In the genomic region with DNA sequence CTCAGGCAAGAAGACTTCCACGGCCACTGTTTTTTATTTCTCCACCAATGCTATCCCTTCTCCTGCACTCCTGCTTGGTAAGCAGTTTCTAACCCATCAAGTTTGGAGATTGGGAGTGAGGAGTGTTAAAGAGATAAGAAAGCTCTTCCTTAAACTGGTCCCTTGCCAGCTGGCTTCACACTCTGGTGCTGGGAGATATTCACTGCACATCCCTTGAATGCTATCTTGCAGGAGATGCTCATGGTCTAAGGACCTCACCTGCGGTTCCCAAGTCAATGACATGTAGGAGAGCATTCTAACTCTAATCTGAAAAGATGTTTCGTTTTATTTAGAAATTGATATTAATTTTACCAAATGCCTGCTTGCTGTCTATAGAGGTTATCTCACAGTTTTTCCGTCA, we compare ENCODE assay signal across 19 cellular contexts. TPM values are rescaled to one million over a fixed set of nuclear protein-coding genes. Genes with fewer than 3 reads are reported as not detected.
DNase-seq lines count a peak whose midpoint lies in the region; ATAC-seq, FAIRE-seq and TF ChIP-seq lines count a peak whose summit lies in the region.
"Had no signal": no experiment of that assay in that cellular context is flagged by ENCODE, and none has a peak within 500 bp of the region (broad histone marks: within the 10 kb centered on the region; RNA-seq: fewer than 3 reads in every experiment).

No MANE protein-coding gene starts in this region.

- H3K4me3 Mint-ChIP-seq in activated naive CD8-positive, alpha-beta T cell treated with anti-CD3 and anti-CD28 coated beads for 36 hours, result no peak overlapping the region
- no peak overlapping the region for H3K4me3 Mint-ChIP-seq in activated naive CD8-positive, alpha-beta T cell treated with anti-CD3 and anti-CD28 coated beads, Interleukin-2, amount 50 U/mL, for 24 hours
- no peak overlapping the region for H3K4me3 Mint-ChIP-seq in progenitor cell of endocrine pancreas (ENCODE audit: low read depth)
- H3K4me3 Mint-ChIP-seq: CD4-positive, alpha-beta T cell had no signal

- H3K4me1 ChIP-seq in GM12878 (ENCODE audit: control insufficient read depth, insufficient read depth, low read length) (no peaks in the 10 kb centered on the region), OCI-LY7 (ENCODE audit: insufficient read depth, low read length, poor library complexity, severe bottlenecking) (no peaks in the 10 kb centered on the region), right lobe of liver (no peaks in the 10 kb centered on the region)
- H3K4me1 ChIP-seq: Caco-2 had no signal

- intact Hi-C loops in GM12878 (cut with micrococcal nuclease; ENCODE audit: unreplicated experiment) (no loop called here), OCI-LY7 (cut with micrococcal nuclease; ENCODE audit: unreplicated experiment) (no loop called here), right lobe of liver (cut with DNase I) (no loop called here)

- H3K9me2 ChIP-seq in OCI-LY7 (ENCODE audit: insufficient read depth, low read length), result no peaks in the 10 kb centered on the region

- no peak for TF ChIP-seq EP300 in GM12878 (IDR thresholded peaks at IDR 0.05; ENCODE audit: borderline replicate concordance in 1 of 2, control insufficient read depth in 1 of 2, low read depth in 2 of 2, low read length in 2 of 2)

- no TSS peak for BruUV-seq in GM12878 (replicated peaks; lab: Mats Ljungman, UMichigan)
- BruUV-seq in OCI-LY7 (replicated peaks; lab: Mats Ljungman, UMichigan), result no TSS peak

- H3K27ac Mint-ChIP-seq in activated naive CD8-positive, alpha-beta T cell treated with anti-CD3 and anti-CD28 coated beads for 36 hours, result peak overlapping the region; percentile 53
- no peak overlapping the region for H3K27ac Mint-ChIP-seq in activated naive CD8-positive, alpha-beta T cell treated with anti-CD3 and anti-CD28 coated beads, Interleukin-2, amount 50 U/mL, for 24 hours
- H3K27ac Mint-ChIP-seq in progenitor cell of endocrine pancreas, result peak overlapping the region; percentile 13
- H3K27ac Mint-ChIP-seq: CD4-positive, alpha-beta T cell had no signal

- CTCF ChIA-PET in GM12878 (lab: Yijun Ruan, JAX) (no interaction called here), OCI-LY7 (lab: Charles Lee; ENCODE audit: unreplicated experiment) (no interaction called here)

- RAD21 ChIA-PET in GM12878 (lab: Charles Lee; ENCODE audit: unreplicated experiment), result interaction anchor here (1.1 kb wide), 1 partner anchor 11 kb away, joined by 3 read pairs; no protein-coding TSS in a partner anchor

- H3K9me3 ChIP-seq in GM12878 (replicated peaks; ENCODE audit: control insufficient read depth, insufficient read depth, low read length) (no peaks in the 10 kb centered on the region), OCI-LY7 (ENCODE audit: low read length) (peaks cover 12% of the 10 kb centered on the region; the same call in 1 of the 2 replicates), right lobe of liver (no peaks in the 10 kb centered on the region)
- H3K9me3 ChIP-seq: Caco-2 had no signal

- H2AFZ ChIP-seq in GM12878 (ENCODE audit: control insufficient read depth, low read depth, low read length) (no peak overlapping the region), OCI-LY7 (ENCODE audit: low read length) (no peak overlapping the region)
- H2AFZ ChIP-seq: GM23248 had no signal

- no peak overlapping the region for H3K4me3 ChIP-seq in H7 (ENCODE audit: insufficient read depth, low read depth, low read length)
- H3K4me3 ChIP-seq in GM12878, result no peak overlapping the region
- H3K4me3 ChIP-seq in OCI-LY7 (ENCODE audit: low read depth, low read length, poor library complexity, severe bottlenecking), result no peak overlapping the region
- no peak overlapping the region for H3K4me3 ChIP-seq in right lobe of liver
- H3K4me3 ChIP-seq: GM23248 had no signal

- H3K36me3 Mint-ChIP-seq in activated naive CD8-positive, alpha-beta T cell treated with anti-CD3 and anti-CD28 coated beads for 36 hours, result no peaks in the 10 kb centered on the region
- no peaks in the 10 kb centered on the region for H3K36me3 Mint-ChIP-seq in activated naive CD8-positive, alpha-beta T cell treated with anti-CD3 and anti-CD28 coated beads, Interleukin-2, amount 50 U/mL, for 24 hours (ENCODE audit: low read depth)
- H3K36me3 Mint-ChIP-seq in progenitor cell of endocrine pancreas (ENCODE audit: insufficient read depth), result no peaks in the 10 kb centered on the region

- H3K27ac ChIP-seq in GM12878 (ENCODE audit: control insufficient read depth, insufficient read depth) (no peak overlapping the region), OCI-LY7 (ENCODE audit: low read depth, low read length, poor library complexity, severe bottlenecking) (no peak overlapping the region), right lobe of liver (no peak overlapping the region)
- H3K27ac ChIP-seq: C4-2B, GM23248 had no signal

- H3K27me3 ChIP-seq in H7 (ENCODE audit: control insufficient read depth, insufficient read depth, low read length) (no peaks in the 10 kb centered on the region), GM12878 (replicated peaks in 1 of 2; ENCODE audit: control insufficient read depth in 2 of 2, insufficient read depth in 2 of 2, low read length in 1 of 2) (no peaks in the 10 kb centered on the region), right lobe of liver (no peaks in the 10 kb centered on the region)

- H3K36me3 ChIP-seq in H7 (replicated peaks; ENCODE audit: control insufficient read depth, insufficient read depth, low read length), result no peaks in the 10 kb centered on the region
- no peaks in the 10 kb centered on the region for H3K36me3 ChIP-seq in GM12878 (ENCODE audit: control insufficient read depth in 2 of 2, insufficient read depth in 2 of 2, low read length in 1 of 2)
- H3K36me3 ChIP-seq in OCI-LY7 (ENCODE audit: insufficient read depth, low read length), result no peaks in the 10 kb centered on the region
- H3K36me3 ChIP-seq in right lobe of liver, result no peaks in the 10 kb centered on the region

- SMC1A ChIA-PET in GM12878 (lab: Charles Lee; ENCODE audit: uncharacterized antibody, unreplicated experiment), result interaction anchor here (1.1 to 2.0 kb wide), 3 partner anchors 10 to 11 kb away, joined by 3 to 5 read pairs (median 4); no protein-coding TSS in a partner anchor

- no peak for FAIRE-seq in GM12878 (lab: Jason Lieb, UNC)
- FAIRE-seq: D721Med, GM12892, GM18507, HTR-8/SVneo had no signal

- in situ Hi-C loops in GM12878 (cut with MboI), result no loop called here

- POLR2A ChIA-PET in GM12878 (lab: Charles Lee), result no interaction called here
- POLR2A ChIA-PET in OCI-LY7 (lab: Charles Lee), result no interaction called here

- no peaks in the 10 kb centered on the region for H3K4me1 Mint-ChIP-seq in activated naive CD8-positive, alpha-beta T cell treated with anti-CD3 and anti-CD28 coated beads for 36 hours
- H3K4me1 Mint-ChIP-seq in activated naive CD8-positive, alpha-beta T cell treated with anti-CD3 and anti-CD28 coated beads, Interleukin-2, amount 50 U/mL, for 24 hours, result no peaks in the 10 kb centered on the region
- no peaks in the 10 kb centered on the region for H3K4me1 Mint-ChIP-seq in progenitor cell of endocrine pancreas (ENCODE audit: low read depth)

- no peak for ATAC-seq in activated naive CD8-positive, alpha-beta T cell treated with anti-CD3 and anti-CD28 coated beads, Interleukin-2, amount 50 U/mL, for 24 hours
- ATAC-seq in GM12878 (no peak), right lobe of liver (no peak)

- TF ChIP-seq CTCF in GM12878 (IDR thresholded peaks at IDR 0.05 in 2 of 3, conservative IDR thresholded peaks at IDR 0.05 in 1 of 3; ENCODE audit: control insufficient read depth in 2 of 3, extremely low read depth in 1 of 3, insufficient read depth in 1 of 3, low read depth in 3 of 3, low read length in 3 of 3) (no peak), progenitor cell of endocrine pancreas (IDR thresholded peaks at IDR 0.05; ENCODE audit: unreplicated experiment) (no peak), OCI-LY7 (conservative IDR thresholded peaks at IDR 0.05; ENCODE audit: low read length) (no peak), right lobe of liver (IDR thresholded peaks at IDR 0.05) (no peak)

- peaks cover 7% of the 10 kb centered on the region for H3K9me3 Mint-ChIP-seq in activated naive CD8-positive, alpha-beta T cell treated with anti-CD3 and anti-CD28 coated beads for 36 hours
- H3K9me3 Mint-ChIP-seq in activated naive CD8-positive, alpha-beta T cell treated with anti-CD3 and anti-CD28 coated beads, Interleukin-2, amount 50 U/mL, for 24 hours, result peaks cover 17% of the 10 kb centered on the region
- H3K9me3 Mint-ChIP-seq in progenitor cell of endocrine pancreas (ENCODE audit: low read depth), result peaks cover 8% of the 10 kb centered on the region

- DNase-seq in activated naive CD8-positive, alpha-beta T cell treated with anti-CD3 and anti-CD28 coated beads for 36 hours, result no peak
- no peak for DNase-seq in activated naive CD8-positive, alpha-beta T cell treated with anti-CD3 and anti-CD28 coated beads, Interleukin-2, amount 50 U/mL, for 24 hours
- DNase-seq in H7 (peak; percentile 5), GM12878 (ENCODE audit: low read depth, low spot score) (no peak), progenitor cell of endocrine pancreas (ENCODE audit: low spot score, unreplicated experiment) (no peak), OCI-LY7 (ENCODE audit: low spot score) (no peak), right lobe of liver (no peak)
- DNase-seq: AML-193; Caco-2; CD4-positive, alpha-beta T cell; GM23248; HCEC 1CT; IMR-90 had no signal

- TF ChIP-seq POLR2A in GM12878 (IDR thresholded peaks at IDR 0.05; ENCODE audit: low read depth, low read length) (no peak), right lobe of liver (IDR thresholded peaks at IDR 0.05) (no peak)

- H4K20me1 ChIP-seq in GM12878 (ENCODE audit: control insufficient read depth, insufficient read depth) (no peaks in the 10 kb centered on the region), OCI-LY7 (ENCODE audit: insufficient read depth, low read length) (no peaks in the 10 kb centered on the region)

- H3K4me2 ChIP-seq in GM12878 (ENCODE audit: control insufficient read depth, insufficient read depth), result no peak overlapping the region
- H3K4me2 ChIP-seq in OCI-LY7 (ENCODE audit: low read length), result no peak overlapping the region

- H3K9ac ChIP-seq in GM12878 (ENCODE audit: control insufficient read depth, insufficient read depth, low read length), result no peak overlapping the region
- H3K9ac ChIP-seq: GM23248 had no signal

- WGBS in GM12878 (ENCODE audit: insufficient coverage, insufficient replicate concordance, low lambda C conversion rate, missing lambda C conversion rate), result 38% methylated on average over 4 of the region's 4 CpGs
- WGBS in right lobe of liver (ENCODE audit: insufficient coverage, low coverage, low lambda C conversion rate, missing lambda C conversion rate), result 65% methylated on average over 4 of the region's 4 CpGs

- TF ChIP-seq RAD21 in GM12878 (IDR thresholded peaks at IDR 0.05; ENCODE audit: insufficient read depth, low read depth, low read length), result no peak

- H3K27me3 Mint-ChIP-seq in activated naive CD8-positive, alpha-beta T cell treated with anti-CD3 and anti-CD28 coated beads for 36 hours, result peaks cover 11% of the 10 kb centered on the region
- H3K27me3 Mint-ChIP-seq in activated naive CD8-positive, alpha-beta T cell treated with anti-CD3 and anti-CD28 coated beads, Interleukin-2, amount 50 U/mL, for 24 hours, result peaks cover 11% of the 10 kb centered on the region
- H3K27me3 Mint-ChIP-seq in progenitor cell of endocrine pancreas, result peaks cover 6% of the 10 kb centered on the region
- H3K27me3 Mint-ChIP-seq: CD4-positive, alpha-beta T cell had no signal

- no peaks in the 10 kb centered on the region for H3K79me2 ChIP-seq in GM12878 (ENCODE audit: control insufficient read depth, insufficient read depth, low read length)
- H3K79me2 ChIP-seq in OCI-LY7 (ENCODE audit: insufficient read depth, low read depth, low read length), result no peaks in the 10 kb centered on the region

RNA-seq across cellular contexts. Expression of a gene that starts 28.2 kb away (rescaled TPM):
- under 1 TPM; 0.14 to 0.16 TPM for total RNA-seq in activated naive CD8-positive, alpha-beta T cell treated with anti-CD3 and anti-CD28 coated beads for 36 hours
- 1.5 and 1.7 TPM in 2 replicates for total RNA-seq in H7 (2014; rRNA removed; shearing (Covaris generic))
- 51.1 and 55.0 TPM in 2 replicates for total RNA-seq in GM12878 (2013; cell fraction: nucleolus; rRNA removed)
- total RNA-seq in GM12878 (2014; rRNA removed), result 3.0 and 4.2 TPM in 2 replicates
- 5.8 and 6.9 TPM in 2 replicates for total RNA-seq in GM12878 (2014; rRNA removed; fragmentation: Illumina TruSeq; extraction: Trizol)
- 9.2 and 11.2 TPM in 2 replicates for total RNA-seq in GM12878 (2021)
- 0.73 TPM for polyA plus RNA-seq in GM12878 (2011; ENCODE audit: low read depth)
- polyA plus RNA-seq in GM12878 (2011; rRNA removed), result 11.9 and 13.0 TPM in 2 replicates
- 5.5 and 6.6 TPM in 2 replicates for polyA plus RNA-seq in GM12878 (2011; cell fraction: cytosol; rRNA removed)
- 12.6 and 15.4 TPM in 2 replicates for polyA plus RNA-seq in GM12878 (2011; cell fraction: nucleus; rRNA removed)
- 0.93 and 1.2 TPM in 2 replicates for polyA plus RNA-seq in GM12878 (2012)
- polyA plus RNA-seq in GM12878 (2014; fragmentation: Illumina TruSeq; extraction: Trizol), result 9.4 and 11.7 TPM in 2 replicates
- polyA plus RNA-seq in GM12878 (2014; fragmentation: Nextera tagmentation; extraction: Ambion mirVana), result 1 to 10 TPM; 5.4 to 7.8 TPM
- 4.8 and 6.0 TPM in 2 replicates for polyA plus RNA-seq in GM12878 (2014; rRNA removed)
- 10 to 100 TPM in 1 of 2 experiments, 1 to 10 TPM in 1; 9.6 to 13.1 TPM for polyA plus RNA-seq in GM12878 (2016; fragmentation: Nextera tagmentation; extraction: Ambion mirVana)
- 8.2 and 12.9 TPM in 2 replicates for polyA minus RNA-seq in GM12878 (2011; rRNA and poly(A)+ RNA removed)
- polyA minus RNA-seq in GM12878 (2011; cell fraction: cytosol; rRNA and poly(A)+ RNA removed), result 2.3 and 4.1 TPM in 2 replicates
- 10.4 and 11.1 TPM in 2 replicates for polyA minus RNA-seq in GM12878 (2011; cell fraction: nucleus; rRNA and poly(A)+ RNA removed)
- 0.91 and 2.0 TPM in 2 replicates for total RNA-seq in progenitor cell of endocrine pancreas
- 2.6 and 5.0 TPM in 2 replicates for total RNA-seq in OCI-LY7 (2014; rRNA removed; shearing (Covaris generic))
- total RNA-seq in OCI-LY7 (2022), result 11.7 and 13.4 TPM in 2 replicates
- 1 to 10 TPM; 1.6 to 6.3 (median 3.1) TPM for total RNA-seq in right lobe of liver
- total RNA-seq: GM23248 had no signal
- polyA plus RNA-seq: BJ, GM23248 had no signal
